ENCODE assay signal across 1 cellular context in the genomic region with DNA sequence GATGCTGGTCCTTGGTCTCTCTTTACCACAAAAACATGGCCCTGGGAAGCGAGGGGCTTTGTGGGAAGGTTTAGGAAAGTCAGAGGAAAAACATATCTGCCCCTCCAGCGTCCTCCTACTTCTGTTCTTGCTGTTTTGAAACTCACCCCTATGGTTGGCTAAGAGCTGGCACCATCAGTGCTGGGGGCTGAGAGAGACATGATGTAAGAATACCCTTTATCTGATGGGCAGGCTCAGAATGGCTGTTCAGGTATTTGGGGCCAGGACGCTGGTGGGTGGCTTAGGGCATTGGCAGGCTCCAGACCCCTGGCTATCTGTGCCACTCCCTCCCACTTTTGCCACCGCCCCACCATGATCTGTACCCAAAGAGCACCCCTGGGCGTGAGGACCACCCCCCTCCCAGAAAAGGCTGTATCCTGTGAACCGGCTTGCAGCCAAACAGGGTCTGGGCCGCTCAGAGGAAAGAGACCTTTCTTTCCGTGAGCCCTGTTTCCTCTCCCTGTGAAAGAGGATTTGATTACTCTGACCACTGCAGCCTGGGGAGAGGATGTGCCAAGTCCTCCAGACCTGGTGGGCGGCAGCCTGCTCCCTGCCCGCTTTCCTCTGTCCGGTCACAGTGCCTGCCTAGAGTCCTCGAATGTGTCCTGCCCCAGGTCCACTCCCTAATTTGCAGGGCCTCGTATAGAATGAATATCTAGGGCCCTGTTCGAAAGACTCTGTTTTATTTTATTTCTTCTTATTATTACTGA.
TF ChIP-seq lines count a peak whose summit lies in the region.

No MANE protein-coding gene starts in this region.

TF ChIP-seq in IMR-90, 13 proteins besides CTCF, POLR2A, EP300 and RAD21:
- TF ChIP-seq NFE2L2 (IDR thresholded peaks at IDR 0.05; ENCODE audit: low read depth, low read length) (no peak), FOS (IDR thresholded peaks at IDR 0.05; ENCODE audit: low read depth, low read length) (no peak), MAFK (IDR thresholded peaks at IDR 0.05; ENCODE audit: low read depth, low read length) (no peak), CEBPB (IDR thresholded peaks at IDR 0.05; ENCODE audit: low read depth, low read length) (peak; percentile 31; the same call in 1 of the 2 replicates), SMC3 (IDR thresholded peaks at IDR 0.05; ENCODE audit: low read depth, low read length) (no peak)
